In genomic region chr15:77179541-77179998, GRCh38 we compare ENCODE assay signal across 11 cellular contexts.
A peak's percentile ranks its signal among the peaks of the same experiment; 100 is the strongest.
DNase-seq lines count a peak whose midpoint lies in the region; ATAC-seq, FAIRE-seq and TF ChIP-seq lines count a peak whose summit lies in the region.
"Had no signal": no experiment of that assay in that cellular context is flagged by ENCODE, and none has a peak within 500 bp of the region (broad histone marks: within the 10 kb centered on the region; RNA-seq: fewer than 3 reads in every experiment).

No MANE protein-coding gene starts in this region.

- peak overlapping the region; percentile 82 for H3K27ac Mint-ChIP-seq in T-helper 2 cell treated with Interferon-gamma antibody and Interleukin-4, amounts not matched to agents 5 μg/mL and 100 μg/mL, for 36 hours

- H3K4me1 ChIP-seq in small intestine (ENCODE audit: control insufficient read depth in 2 of 2, insufficient read depth in 1 of 2, low read depth in 1 of 2, low read length in 1 of 2), result peaks cover 6 to 15% of the 10 kb centered on the region in 2 donors
- H3K4me1 ChIP-seq in transverse colon, result peaks cover 0 to 30% (median 9%) of the 10 kb centered on the region in 4 donors

- in situ Hi-C loops in transverse colon (cut with MboI; ENCODE audit: low pct_ligation_motif_present in 1 of 4, low pct_unique_long_range_greater_than_20kb in 1 of 4, low sequenced_read_pairs in 3 of 4), result no loop called here

- H3K27ac ChIP-seq in small intestine (ENCODE audit: low read depth in 1 of 2, low read length in 1 of 2), result peak overlapping the region in 1 of 2 donors; percentile 82
- H3K27ac ChIP-seq in transverse colon, result no peak overlapping the region
- H3K27ac ChIP-seq: body of pancreas had no signal

- H3K4me3 ChIP-seq in small intestine (ENCODE audit: low read depth in 1 of 2, low read length in 2 of 2) (no peak overlapping the region), transverse colon (no peak overlapping the region)
- H3K4me3 ChIP-seq: body of pancreas had no signal

- FAIRE-seq in small intestine (lab: Jason Lieb, UNC), result no peak
- no peak for FAIRE-seq in HTR-8/SVneo (lab: Jason Lieb, UNC)

- intact Hi-C loops in transverse colon (cut with DNase I; ENCODE audit: low total_unique reads), result no loop called here

- no peaks in the 10 kb centered on the region for H3K9me3 Mint-ChIP-seq in T-helper 2 cell treated with Interferon-gamma antibody and Interleukin-4, amounts not matched to agents 5 μg/mL and 100 μg/mL, for 36 hours

- TF ChIP-seq CTCF in transverse colon (IDR thresholded peaks at IDR 0.05), result no peak

- no peak for TF ChIP-seq POLR2A in transverse colon (IDR thresholded peaks at IDR 0.05)

- H3K9me3 ChIP-seq in small intestine (ENCODE audit: control insufficient read depth, low read depth) (no peaks in the 10 kb centered on the region), transverse colon (no peaks in the 10 kb centered on the region)
- H3K9me3 ChIP-seq: body of pancreas had no signal

- H3K4me1 Mint-ChIP-seq in T-helper 2 cell treated with Interferon-gamma antibody and Interleukin-4, amounts not matched to agents 5 μg/mL and 100 μg/mL, for 36 hours (ENCODE audit: low read depth), result peaks cover 43% of the 10 kb centered on the region

- no peaks in the 10 kb centered on the region for H3K27me3 Mint-ChIP-seq in T-helper 2 cell treated with Interferon-gamma antibody and Interleukin-4, amounts not matched to agents 5 μg/mL and 100 μg/mL, for 36 hours (ENCODE audit: low read depth)

- H3K4me3 Mint-ChIP-seq in T-helper 2 cell treated with Interferon-gamma antibody and Interleukin-4, amounts not matched to agents 5 μg/mL and 100 μg/mL, for 36 hours, result peak overlapping the region; percentile 67

- no peak for TF ChIP-seq EP300 in transverse colon (IDR thresholded peaks at IDR 0.05; ENCODE audit: low read depth)

- H3K36me3 ChIP-seq in small intestine (ENCODE audit: control insufficient read depth in 2 of 2, insufficient read depth in 2 of 2, low read length in 2 of 2) (peaks cover 0 to 2% of the 10 kb centered on the region in 2 donors), transverse colon (no peaks in the 10 kb centered on the region)

- peak; percentile 66 for ATAC-seq in HG02852 (IDR thresholded peaks at IDR 0.05; ENCODE audit: unreplicated experiment)
- ATAC-seq: body of pancreas had no signal

- H3K36me3 Mint-ChIP-seq in T-helper 2 cell treated with Interferon-gamma antibody and Interleukin-4, amounts not matched to agents 5 μg/mL and 100 μg/mL, for 36 hours (ENCODE audit: low read depth), result peaks cover 5% of the 10 kb centered on the region

- DNase-seq in activated T-cell treated with anti-CD3 and anti-CD28 coated beads for 48 hours (ENCODE audit: low read depth), result peak; percentile 17
- DNase-seq in activated T-cell treated with anti-CD3 and anti-CD28 coated beads, Interleukin-2, amount 50 U/mL, for 1 hour, result no peak
- DNase-seq in T-helper 2 cell treated with Interferon-gamma antibody and Interleukin-4, amounts not matched to agents 5 μg/mL and 100 μg/mL, for 36 hours (ENCODE audit: low spot score), result peak; percentile 48
- DNase-seq in small intestine, result peak; percentile 28
- no peak for DNase-seq in HTR-8/SVneo (ENCODE audit: insufficient read length, low spot score)
- DNase-seq in transverse colon, result no peak
- no peak for DNase-seq in NCI-H1105 treated with DMSO at 0.1 percent for 48 hours (lab: John Stamatoyannopoulos, UW)
- DNase-seq: body of pancreas; H7; stimulated activated CD4-positive, alpha-beta T cell treated with anti-CD3 and anti-CD28 coated beads, Interleukin-4, amount 100 ng/mL, for 4 hours had no signal

- H3K27me3 ChIP-seq in small intestine (ENCODE audit: control insufficient read depth in 2 of 2, insufficient read depth in 2 of 2, low read length in 2 of 2) (no peaks in the 10 kb centered on the region), transverse colon (no peaks in the 10 kb centered on the region)
- H3K27me3 ChIP-seq: body of pancreas had no signal

Comparison
In these comparisons a context has a peak if more than half of its experiments do, and no peak if none do; other contexts are left out.
1. DNase-seq: peak in activated T-cell treated with anti-CD3 and anti-CD28 coated beads for 48 hours (single experiment), T-helper 2 cell treated with Interferon-gamma antibody and Interleukin-4, amounts not matched to agents 5 μg/mL and 100 μg/mL, for 36 hours (single experiment) and small intestine (single experiment); none in activated T-cell treated with anti-CD3 and anti-CD28 coated beads, Interleukin-2, amount 50 U/mL, for 1 hour (single experiment), HTR-8/SVneo (single experiment), transverse colon (single experiment) and NCI-H1105 treated with DMSO at 0.1 percent for 48 hours (single experiment).